In the genomic region with DNA sequence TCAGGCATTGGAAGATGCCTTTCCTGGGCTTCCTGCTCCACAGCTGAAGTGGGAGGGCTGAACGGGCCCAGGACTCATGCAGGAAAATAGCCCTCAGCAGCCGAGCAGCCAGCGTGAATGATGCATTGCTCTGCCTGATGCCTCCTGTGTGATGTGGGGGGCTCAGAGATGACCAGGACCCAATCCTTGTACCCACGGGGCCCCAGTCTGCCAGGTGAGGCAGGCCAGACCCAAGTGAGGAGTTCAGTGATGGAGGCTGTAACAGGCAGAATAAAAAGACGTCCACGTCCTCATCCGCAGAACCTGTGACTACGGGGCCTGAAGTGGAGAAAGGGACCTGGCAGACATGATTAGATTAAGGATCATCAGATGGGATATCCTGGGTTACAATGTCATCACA, we compare ENCODE assay signal across 17 cellular contexts.
"Had no signal": no experiment of that assay in that cellular context is flagged by ENCODE, and none has a peak within 500 bp of the region (broad histone marks: within the 10 kb centered on the region; RNA-seq: fewer than 3 reads in every experiment).

No MANE protein-coding gene starts in this region.

- H3K36me3 ChIP-seq: right atrium auricular region, thoracic aorta had no signal

- H3K27ac ChIP-seq: epithelial cell of prostate, right atrium auricular region, thoracic aorta had no signal

- H3K36me3 Mint-ChIP-seq: activated naive CD8-positive, alpha-beta T cell; naive thymus-derived CD4-positive, alpha-beta T cell had no signal

- H3K27me3 ChIP-seq: right atrium auricular region had no signal

- H3K27me3 Mint-ChIP-seq: activated naive CD8-positive, alpha-beta T cell; naive thymus-derived CD4-positive, alpha-beta T cell had no signal

- ATAC-seq: activated CD4-positive, CD25-positive, alpha-beta regulatory T cell treated with anti-CD3 and anti-CD28 coated beads, Interleukin-2, amount 50 U/mL, for 24 hours; left colon; naive thymus-derived CD4-positive, alpha-beta T cell had no signal

- H3K4me1 ChIP-seq: right atrium auricular region had no signal

- H3K4me3 ChIP-seq: right atrium auricular region, thoracic aorta had no signal

- DNase-seq: activated CD4-positive, alpha-beta T cell treated with anti-CD3 and anti-CD28 coated beads, Interleukin-2, amount 50 U/mL, for 48 hours; cerebellar nuclear complex; dermis blood vessel endothelial cell; foreskin melanocyte; naive thymus-derived CD4-positive, alpha-beta T cell; occipital lobe; small intestine; stimulated activated CD4-positive, alpha-beta T cell treated with anti-CD3 and anti-CD28 coated beads, Interleukin-4, amount 100 ng/mL, for 4 hours; stimulated activated CD8-positive, alpha-beta memory T cell treated with anti-CD3 and anti-CD28 coated beads, Interleukin-4, amount 100 ng/mL, for 48 hours; stimulated activated naive CD4-positive, alpha-beta T cell treated with Interleukin-2 at 50 U/mL for 16 hours had no signal

- H3K4me3 Mint-ChIP-seq: activated naive CD8-positive, alpha-beta T cell; naive thymus-derived CD4-positive, alpha-beta T cell had no signal

- H3K9me3 ChIP-seq: right atrium auricular region, thoracic aorta had no signal

- H3K27ac Mint-ChIP-seq: activated naive CD8-positive, alpha-beta T cell; naive thymus-derived CD4-positive, alpha-beta T cell; progenitor cell of endocrine pancreas had no signal
